Comparison of ENCODE assay signal across 1 cellular context in the genomic region with DNA sequence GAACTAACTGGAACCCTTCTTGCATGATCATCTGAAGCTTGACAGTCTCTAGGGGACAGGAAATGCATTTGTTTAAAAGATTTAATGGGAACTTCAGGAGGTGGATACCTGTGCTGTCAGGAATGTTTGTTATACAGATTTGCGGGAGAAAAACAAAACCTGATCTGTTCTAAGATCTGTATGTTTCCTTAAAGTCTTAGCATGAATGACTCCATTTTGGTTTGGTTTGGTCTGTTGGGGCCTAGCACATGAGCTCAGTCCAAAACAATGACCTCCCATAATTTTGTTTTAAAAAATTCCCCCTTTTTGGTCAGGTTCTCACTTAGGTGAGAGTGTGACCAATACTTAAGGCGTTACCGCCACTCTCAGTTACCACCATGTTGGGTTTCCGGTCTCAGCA.
TF ChIP-seq lines count a peak whose summit lies in the region.

No MANE protein-coding gene starts in this region.

TF ChIP-seq in H1, 55 proteins besides CTCF, POLR2A, EP300 and RAD21:
- no peak for TF ChIP-seq POLR2AphosphoS5 (IDR thresholded peaks at IDR 0.05; ENCODE audit: low read depth, low read length)
- 0 out of 2 replicates have a peak, but pooled peaks have one; percentile 24 for TF ChIP-seq YY1 (IDR thresholded peaks at IDR 0.05; ENCODE audit: low read depth, low read length)
